Comparison of ENCODE assay signal across 35 cellular contexts in the genomic region with DNA sequence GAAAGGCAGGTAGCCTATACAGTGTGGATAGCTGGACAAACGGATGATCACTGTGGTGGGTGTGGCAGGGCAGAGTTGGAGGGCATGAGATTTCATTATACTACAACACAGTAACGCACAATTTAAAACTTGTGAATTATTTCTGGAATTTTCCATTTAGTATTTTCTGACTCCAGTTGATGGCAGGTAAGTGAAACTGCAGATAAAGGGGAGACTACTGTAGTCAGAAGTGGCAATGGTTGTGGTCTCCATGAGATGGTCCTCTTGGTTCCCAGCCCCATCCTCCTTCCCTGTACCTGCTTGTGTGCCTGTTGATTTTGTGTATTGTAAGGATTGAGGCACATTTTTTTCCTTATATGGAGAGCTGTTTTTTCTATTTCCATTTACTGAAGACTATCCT.
"Had no signal": no experiment of that assay in that cellular context is flagged by ENCODE, and none has a peak within 500 bp of the region (broad histone marks: within the 10 kb centered on the region; RNA-seq: fewer than 3 reads in every experiment).

No MANE protein-coding gene starts in this region.

- DNase-seq: Karpas-422, Kasumi-1, MG63, MM.1S, MV-4-11, NCI-H1048, NCI-H1092, NCI-H1092 treated with DMSO at 0.1 percent for 48 hours, NCI-H1105, NCI-H1105 treated with DMSO at 0.1 percent for 48 hours, NCI-H1417, NCI-H1417 treated with DMSO at 0.1 percent for 48 hours, NCI-H1436, NCI-H1436 treated with DMSO at 0.1 percent for 48 hours, NCI-H146, NCI-H1694, NCI-H1694 treated with DMSO at 0.1 percent for 48 hours, NCI-H187, NCI-H187 treated with DMSO at 0.1 percent for 48 hours, NCI-H1930, NCI-H2029, NCI-H2029 treated with DMSO at 0.1 percent for 48 hours, NCI-H2081, NCI-H2081 treated with DMSO at 0.1 percent for 48 hours, NCI-H2107, NCI-H2171, NCI-H2171 treated with DMSO at 0.1 percent for 48 hours, NCI-H2227 treated with DMSO at 0.1 percent for 48 hours, NCI-H226, NCI-H345, NCI-H446, NCI-H446 treated with DMSO at 0.1 percent for 48 hours, NCI-H510A, NCI-H510A treated with DMSO at 0.1 percent for 48 hours, NCI-H524 had no signal

- H3K9me3 ChIP-seq: MG63 had no signal

- H3K4me3 ChIP-seq: MG63 had no signal

- H3K36me3 ChIP-seq: MG63 had no signal

- H3K27me3 ChIP-seq: MG63 had no signal
